ENCODE assay signal across 17 cellular contexts in the genomic region with DNA sequence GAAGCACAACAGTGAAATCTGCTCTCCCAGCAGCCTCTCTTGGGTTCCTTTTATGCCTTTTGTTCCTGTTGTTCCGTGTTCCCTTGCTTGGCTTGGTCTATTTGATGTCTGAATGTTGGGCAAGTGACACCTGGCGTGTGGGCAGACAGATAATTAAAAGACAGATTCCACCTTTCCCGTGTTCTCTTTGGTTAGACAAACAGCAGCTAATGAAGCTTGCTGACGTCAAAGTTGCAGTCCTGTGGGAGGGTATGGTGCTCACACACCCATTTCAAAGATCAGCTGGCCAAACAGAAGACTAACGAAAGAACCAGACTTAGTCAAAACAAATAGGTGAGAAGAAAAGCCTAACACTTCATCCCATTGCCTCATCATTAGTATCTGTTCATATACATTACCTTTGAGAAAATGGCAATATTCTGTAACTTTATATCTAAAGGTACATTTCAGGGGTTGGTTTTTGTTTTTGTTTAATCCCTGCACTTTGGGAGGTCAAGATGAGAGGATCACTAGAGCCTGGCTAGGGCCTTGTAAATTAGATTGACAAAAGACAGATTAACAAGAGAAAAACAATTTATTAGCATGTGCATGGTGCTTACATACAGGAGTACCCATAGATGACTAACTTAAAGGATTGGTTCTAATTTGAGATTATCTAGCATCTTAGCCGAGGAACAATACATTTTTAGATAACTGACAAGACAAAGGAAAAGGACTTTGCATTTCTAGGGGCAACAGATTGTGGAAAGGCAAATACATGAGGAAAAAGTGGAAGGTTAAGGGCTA. TPM values are rescaled to one million over a fixed set of nuclear protein-coding genes. Genes with fewer than 3 reads are reported as not detected.
DNase-seq lines count a peak whose midpoint lies in the region; ATAC-seq and TF ChIP-seq lines count a peak whose summit lies in the region.
"Had no signal": no experiment of that assay in that cellular context is flagged by ENCODE, and none has a peak within 500 bp of the region (broad histone marks: within the 10 kb centered on the region; RNA-seq: fewer than 3 reads in every experiment).

No MANE protein-coding gene starts in this region.

- CTCF ChIA-PET in OCI-LY7 (lab: Charles Lee; ENCODE audit: unreplicated experiment): interaction anchor here (1.1 to 1.3 kb wide), 2 partner anchors 11 to 110 kb away, joined by 3 to 5 read pairs; no protein-coding TSS in a partner anchor

- H3K4me3 Mint-ChIP-seq in CD14-positive monocyte: no peak overlapping the region
- H3K4me3 Mint-ChIP-seq: activated CD4-positive, alpha-beta T cell treated with anti-CD3 and anti-CD28 coated beads for 36 hours; activated naive CD8-positive, alpha-beta T cell treated with anti-CD3 and anti-CD28 coated beads, Interleukin-2, amount 50 U/mL, for 24 hours; T-helper 1 cell treated with Interleukin-12 subunit alpha and Interleukin-12 subunit beta and Interleukin-4 antibody, amounts not matched to agents 30 μg/mL and 1 μg/mL, for 36 hours had no signal

- TF ChIP-seq EP300 in upper lobe of left lung (IDR thresholded peaks at IDR 0.05): no peak

- POLR2A ChIA-PET in OCI-LY7 (lab: Charles Lee): interaction anchor here (0.5 to 4.7 kb wide), 6 partner anchors 8 to 119 kb away, joined by 3 to 28 read pairs (median 4); a partner anchor contains a TSS

- H3K4me1 ChIP-seq in OCI-LY7 (ENCODE audit: insufficient read depth, low read length, poor library complexity, severe bottlenecking) (peaks cover 78% of the 10 kb centered on the region), upper lobe of left lung (no peaks in the 10 kb centered on the region)
- H3K4me1 ChIP-seq: Peyer's patch, psoas muscle had no signal

- ATAC-seq in GM21381 (IDR thresholded peaks at IDR 0.05; ENCODE audit: unreplicated experiment) (peak; percentile 51), HG03342 (IDR thresholded peaks at IDR 0.05; ENCODE audit: unreplicated experiment) (peak; percentile 35), upper lobe of left lung (ENCODE audit: low FRiP score in 2 of 2) (no peak)
- ATAC-seq: activated CD4-positive, alpha-beta T cell treated with anti-CD3 and anti-CD28 coated beads for 36 hours; activated naive CD8-positive, alpha-beta T cell treated with anti-CD3 and anti-CD28 coated beads, Interleukin-2, amount 50 U/mL, for 24 hours; heart left ventricle; left colon; psoas muscle had no signal

- H4K20me1 ChIP-seq in OCI-LY7 (ENCODE audit: insufficient read depth, low read length): no peaks in the 10 kb centered on the region

- H3K9me3 ChIP-seq in OCI-LY7 (ENCODE audit: low read length): no peaks in the 10 kb centered on the region
- H3K9me3 ChIP-seq in MG63: no peaks in the 10 kb centered on the region
- no peaks in the 10 kb centered on the region for H3K9me3 ChIP-seq in upper lobe of left lung
- H3K9me3 ChIP-seq: heart left ventricle, Peyer's patch, psoas muscle had no signal

- peak overlapping the region; percentile 66 for H3K4me2 ChIP-seq in OCI-LY7 (ENCODE audit: low read length)

- peak overlapping the region; percentile 98 for H3K27ac ChIP-seq in OCI-LY7 (ENCODE audit: low read depth, low read length, poor library complexity, severe bottlenecking)
- no peak overlapping the region for H3K27ac ChIP-seq in upper lobe of left lung
- H3K27ac ChIP-seq: heart left ventricle, Peyer's patch, psoas muscle had no signal

- peaks cover 54% of the 10 kb centered on the region for H3K4me1 Mint-ChIP-seq in CD14-positive monocyte
- H3K4me1 Mint-ChIP-seq: activated CD4-positive, alpha-beta T cell treated with anti-CD3 and anti-CD28 coated beads for 36 hours had no signal

- no TSS peak for BruUV-seq in OCI-LY7 (replicated peaks; lab: Mats Ljungman, UMichigan)

- peak overlapping the region; percentile 85 for H2AFZ ChIP-seq in OCI-LY7 (ENCODE audit: low read length)

- H3K27me3 ChIP-seq in GM06990 (replicated peaks; ENCODE audit: control insufficient read depth, insufficient read depth, low read length): no peaks in the 10 kb centered on the region
- H3K27me3 ChIP-seq in MG63: no peaks in the 10 kb centered on the region
- H3K27me3 ChIP-seq in upper lobe of left lung: no peaks in the 10 kb centered on the region
- H3K27me3 ChIP-seq: Peyer's patch had no signal

- no peaks in the 10 kb centered on the region for H3K36me3 Mint-ChIP-seq in CD14-positive monocyte

- intact Hi-C loops in OCI-LY7 (cut with micrococcal nuclease; ENCODE audit: unreplicated experiment) (loop anchor here (10.0 kb wide), 1 partner anchor 724 kb away; no protein-coding TSS in a partner anchor), CD14-positive monocyte (cut with micrococcal nuclease) (no loop called here)

- no peaks in the 10 kb centered on the region for H3K79me2 ChIP-seq in OCI-LY7 (ENCODE audit: insufficient read depth, low read depth, low read length)

- TF ChIP-seq CTCF in GM06990 (IDR thresholded peaks at IDR 0.05; ENCODE audit: insufficient read depth, low read length, poor library complexity, severe bottlenecking): no peak
- no peak for TF ChIP-seq CTCF in OCI-LY7 (conservative IDR thresholded peaks at IDR 0.05; ENCODE audit: low read length)
- no peak for TF ChIP-seq CTCF in upper lobe of left lung (IDR thresholded peaks at IDR 0.05)
- no peak for TF ChIP-seq CTCF in CD14-positive monocyte (IDR thresholded peaks at IDR 0.05)

- peaks cover 0 to 1% (median 0%) of the 10 kb centered on the region in 3 donors for H3K27me3 Mint-ChIP-seq in CD14-positive monocyte (ENCODE audit: low read depth in 3 of 3)

- no peaks in the 10 kb centered on the region for H3K9me3 Mint-ChIP-seq in CD14-positive monocyte
- H3K9me3 Mint-ChIP-seq: activated naive CD8-positive, alpha-beta T cell treated with anti-CD3 and anti-CD28 coated beads, Interleukin-2, amount 50 U/mL, for 24 hours; T-helper 1 cell treated with Interleukin-12 subunit alpha and Interleukin-12 subunit beta and Interleukin-4 antibody, amounts not matched to agents 30 μg/mL and 1 μg/mL, for 36 hours had no signal

- H3K27ac Mint-ChIP-seq in CD14-positive monocyte: no peak overlapping the region
- H3K27ac Mint-ChIP-seq: activated CD4-positive, alpha-beta T cell treated with anti-CD3 and anti-CD28 coated beads for 36 hours; activated naive CD8-positive, alpha-beta T cell treated with anti-CD3 and anti-CD28 coated beads, Interleukin-2, amount 50 U/mL, for 24 hours; T-helper 1 cell treated with Interleukin-12 subunit alpha and Interleukin-12 subunit beta and Interleukin-4 antibody, amounts not matched to agents 30 μg/mL and 1 μg/mL, for 36 hours had no signal

- H3K9me2 ChIP-seq in OCI-LY7 (ENCODE audit: insufficient read depth, low read length): no peaks in the 10 kb centered on the region

- 75 to 77% methylated on average over 6 of the region's 6 CpGs for WGBS in upper lobe of left lung, 2 donors

- H3K36me3 ChIP-seq in GM06990 (ENCODE audit: control insufficient read depth, insufficient read depth, low read length): no peaks in the 10 kb centered on the region
- H3K36me3 ChIP-seq in OCI-LY7 (ENCODE audit: insufficient read depth, low read length): no peaks in the 10 kb centered on the region; the same call in 1 of the 2 replicates
- H3K36me3 ChIP-seq in MG63: no peaks in the 10 kb centered on the region
- H3K36me3 ChIP-seq in upper lobe of left lung: no peaks in the 10 kb centered on the region
- H3K36me3 ChIP-seq: heart left ventricle, Peyer's patch had no signal

- H3K4me3 ChIP-seq in GM06990 (replicated peaks; ENCODE audit: low read depth, low read length) (no peak overlapping the region), OCI-LY7 (ENCODE audit: low read depth, low read length, poor library complexity, severe bottlenecking) (peak overlapping the region; percentile 39), MG63 (no peak overlapping the region), upper lobe of left lung (no peak overlapping the region)
- H3K4me3 ChIP-seq: heart left ventricle, Peyer's patch, psoas muscle had no signal

- no peak for TF ChIP-seq POLR2A in upper lobe of left lung (IDR thresholded peaks at IDR 0.05)

- DNase-seq in GM06990 (ENCODE audit: extremely low read depth, insufficient read length) (peak; percentile 49), OCI-LY7 (ENCODE audit: low spot score) (peak; percentile 46), MG63 (no peak), DMS 273 treated with DMSO at 0.1 percent for 48 hours (lab: John Stamatoyannopoulos, UW) (no peak), upper lobe of left lung (no peak), CD14-positive monocyte (ENCODE audit: low spot score) (no peak)
- DNase-seq: activated CD4-positive, alpha-beta T cell treated with anti-CD3 and anti-CD28 coated beads for 36 hours; activated naive CD8-positive, alpha-beta T cell treated with anti-CD3 and anti-CD28 coated beads, Interleukin-2, amount 50 U/mL, for 24 hours; activated T-cell treated with anti-CD3 and anti-CD28 coated beads for 4 hours; heart left ventricle; left colon; NCI-H2171 treated with DMSO at 0.1 percent for 48 hours; Peyer's patch; psoas muscle had no signal

RNA-seq across cellular contexts. Expression of a gene that starts 48.9 kb away (rescaled TPM):
- 22.7 and 28.1 TPM in 2 replicates for total RNA-seq in OCI-LY7 (2014; rRNA removed; shearing (Covaris generic))
- total RNA-seq in OCI-LY7 (2022) (35.1 and 36.5 TPM in 2 replicates), upper lobe of left lung (10 to 100 TPM; 11.7 to 56.1 (median 20.6) TPM)
- total RNA-seq in MG63 (2014; rRNA removed; shearing (Covaris generic); ENCODE audit: low replicate concordance): 0.32 and 0.76 TPM in 2 replicates
- polyA plus RNA-seq in CD14-positive monocyte: under 1 TPM; 0.58 to 0.86 TPM

Comparison
In these comparisons a context has a peak if more than half of its experiments do, and no peak if none do; other contexts are left out.
1. DNase-seq: peak in GM06990 (single experiment) and OCI-LY7 (single experiment); none in MG63 (single experiment), DMS 273 treated with DMSO at 0.1 percent for 48 hours (single experiment), upper lobe of left lung (0 of 2) and CD14-positive monocyte (single experiment).
2. ATAC-seq: peak in GM21381 (single experiment) and HG03342 (single experiment); none in upper lobe of left lung (0 of 2).